In genomic region chr7:39394105-39394504, GRCh38 we compare ENCODE assay signal across 33 cellular contexts.
"Had no signal": no experiment of that assay in that cellular context is flagged by ENCODE, and none has a peak within 500 bp of the region (broad histone marks: within the 10 kb centered on the region; RNA-seq: fewer than 3 reads in every experiment).

No MANE protein-coding gene starts in this region.

- FAIRE-seq: keratinocyte had no signal

- H3K4me3 Mint-ChIP-seq: activated CD4-positive, alpha-beta memory T cell treated with anti-CD3 and anti-CD28 coated beads for 36 hours; activated naive CD4-positive, alpha-beta T cell treated with anti-CD3 and anti-CD28 coated beads for 36 hours; activated naive CD8-positive, alpha-beta T cell treated with anti-CD3 and anti-CD28 coated beads for 36 hours; activated T-helper 1 cell treated with anti-CD3 and anti-CD28 coated beads, Interleukin-12 subunit alpha, Interleukin-12 subunit beta, Interleukin-2, Interleukin-4 antibody, amounts not matched to agents 30 ng/mL and 10 ng/mL and 1 ng/mL, durations not matched to agents 14 hours and 24 hours and 36 hours; nephron progenitor cell; stimulated activated memory B cell treated with anti-CD40 and anti-IgM and Interleukin-4, amounts not matched to agents 10 μg/mL and 1 μg/mL and 100 μg/mL, for 72 hours; stimulated activated naive CD8-positive, alpha-beta T cell treated with anti-CD3 and anti-CD28 coated beads, Interleukin-15, amount 100 ng/mL, for 72 hours; type B pancreatic cell had no signal

- H3K4me3 ChIP-seq: adrenal gland, ascending aorta, smooth muscle cell, uterus had no signal

- H3K4me1 ChIP-seq: adrenal gland, ascending aorta, uterus had no signal

- H3K4me1 Mint-ChIP-seq: activated naive CD8-positive, alpha-beta T cell treated with anti-CD3 and anti-CD28 coated beads for 36 hours; nephron progenitor cell; stimulated activated memory B cell treated with anti-CD40 and anti-IgM and Interleukin-4, amounts not matched to agents 10 μg/mL and 1 μg/mL and 100 μg/mL, for 72 hours; stimulated activated naive CD8-positive, alpha-beta T cell treated with anti-CD3 and anti-CD28 coated beads, Interleukin-15, amount 100 ng/mL, for 72 hours had no signal

- H3K27me3 Mint-ChIP-seq: progenitor cell of endocrine pancreas had no signal

- DNase-seq: activated CD4-positive, alpha-beta memory T cell treated with anti-CD3 and anti-CD28 coated beads for 36 hours; activated CD4-positive, alpha-beta T cell treated with anti-CD3 and anti-CD28 coated beads for 48 hours; activated CD8-positive, alpha-beta memory T cell treated with anti-CD3 and anti-CD28 coated beads, Interleukin-2, amount 50 U/mL, for 4 hours; activated effector memory CD4-positive, alpha-beta T cell treated with anti-CD3 and anti-CD28 coated beads, Interleukin-2, amount 50 U/mL, for 16 hours; activated naive CD4-positive, alpha-beta T cell treated with anti-CD3 and anti-CD28 coated beads for 36 hours; activated naive CD8-positive, alpha-beta T cell treated with anti-CD3 and anti-CD28 coated beads for 36 hours; activated T-cell treated with anti-CD3 and anti-CD28 coated beads, Interleukin-2, amount 50 U/mL, for 1 hour; adrenal gland; brain microvascular endothelial cell; foreskin fibroblast; head of caudate nucleus; hippocampal formation; left colon; mammary epithelial cell; nephron progenitor cell; retina; stimulated activated CD4-positive, alpha-beta T cell treated with anti-CD3 and anti-CD28 coated beads, Interleukin-1b, Interleukin-23, amount 100 ng/mL, for 48 hours; stimulated activated CD4-positive, alpha-beta T cell treated with anti-CD3 and anti-CD28 coated beads, Interleukin-4, amount 100 ng/mL, for 4 hours; stimulated activated CD8-positive, alpha-beta memory T cell treated with anti-CD3 and anti-CD28 coated beads, Interleukin-4, amount 100 ng/mL, for 48 hours; stimulated activated naive CD8-positive, alpha-beta T cell treated with anti-CD3 and anti-CD28 coated beads, Interleukin-15, amount 100 ng/mL, for 72 hours; substantia nigra; uterus had no signal

- H3K27me3 ChIP-seq: adrenal gland, ascending aorta, brain microvascular endothelial cell, uterus had no signal

- ATAC-seq: activated CD4-positive, CD25-positive, alpha-beta regulatory T cell treated with anti-CD3 and anti-CD28 coated beads, Interleukin-2, amount 50 U/mL, for 24 hours; esophagus mucosa; left colon; stimulated activated memory B cell treated with anti-CD40 and anti-IgM and Interleukin-4, amounts not matched to agents 10 μg/mL and 1 μg/mL and 100 μg/mL, for 72 hours; stimulated activated naive CD8-positive, alpha-beta T cell treated with anti-CD3 and anti-CD28 coated beads, Interleukin-15, amount 100 ng/mL, for 72 hours had no signal

- H3K27ac ChIP-seq: adrenal gland, ascending aorta, brain microvascular endothelial cell, neutrophil, uterus, VCaP had no signal

- H3K36me3 Mint-ChIP-seq: activated CD4-positive, alpha-beta memory T cell treated with anti-CD3 and anti-CD28 coated beads for 36 hours; activated naive CD8-positive, alpha-beta T cell treated with anti-CD3 and anti-CD28 coated beads for 36 hours; stimulated activated memory B cell treated with anti-CD40 and anti-IgM and Interleukin-4, amounts not matched to agents 10 μg/mL and 1 μg/mL and 100 μg/mL, for 72 hours; type B pancreatic cell had no signal

- H3K4me2 ChIP-seq: smooth muscle cell had no signal

- H3K9me3 ChIP-seq: adrenal gland, ascending aorta, neutrophil, uterus had no signal

- H3K9me3 Mint-ChIP-seq: activated CD4-positive, alpha-beta memory T cell treated with anti-CD3 and anti-CD28 coated beads for 36 hours; activated naive CD4-positive, alpha-beta T cell treated with anti-CD3 and anti-CD28 coated beads for 36 hours; activated naive CD8-positive, alpha-beta T cell treated with anti-CD3 and anti-CD28 coated beads for 36 hours; activated T-helper 1 cell treated with anti-CD3 and anti-CD28 coated beads, Interleukin-12 subunit alpha, Interleukin-12 subunit beta, Interleukin-2, Interleukin-4 antibody, amounts not matched to agents 30 ng/mL and 10 ng/mL and 1 ng/mL, durations not matched to agents 14 hours and 24 hours and 36 hours; nephron progenitor cell; stimulated activated memory B cell treated with anti-CD40 and anti-IgM and Interleukin-4, amounts not matched to agents 10 μg/mL and 1 μg/mL and 100 μg/mL, for 72 hours; stimulated activated naive CD8-positive, alpha-beta T cell treated with anti-CD3 and anti-CD28 coated beads, Interleukin-15, amount 100 ng/mL, for 72 hours; type B pancreatic cell had no signal

- H3K27ac Mint-ChIP-seq: activated CD4-positive, alpha-beta memory T cell treated with anti-CD3 and anti-CD28 coated beads for 36 hours; activated naive CD4-positive, alpha-beta T cell treated with anti-CD3 and anti-CD28 coated beads for 36 hours; activated naive CD8-positive, alpha-beta T cell treated with anti-CD3 and anti-CD28 coated beads for 36 hours; activated T-helper 1 cell treated with anti-CD3 and anti-CD28 coated beads, Interleukin-12 subunit alpha, Interleukin-12 subunit beta, Interleukin-2, Interleukin-4 antibody, amounts not matched to agents 30 ng/mL and 10 ng/mL and 1 ng/mL, durations not matched to agents 14 hours and 24 hours and 36 hours; nephron progenitor cell; progenitor cell of endocrine pancreas; stimulated activated memory B cell treated with anti-CD40 and anti-IgM and Interleukin-4, amounts not matched to agents 10 μg/mL and 1 μg/mL and 100 μg/mL, for 72 hours; stimulated activated naive CD8-positive, alpha-beta T cell treated with anti-CD3 and anti-CD28 coated beads, Interleukin-15, amount 100 ng/mL, for 72 hours; type B pancreatic cell had no signal

- H3K36me3 ChIP-seq: adrenal gland, ascending aorta, brain microvascular endothelial cell, neutrophil, uterus had no signal
